1 cellular context compared by ENCODE assay signal in the genomic region with DNA sequence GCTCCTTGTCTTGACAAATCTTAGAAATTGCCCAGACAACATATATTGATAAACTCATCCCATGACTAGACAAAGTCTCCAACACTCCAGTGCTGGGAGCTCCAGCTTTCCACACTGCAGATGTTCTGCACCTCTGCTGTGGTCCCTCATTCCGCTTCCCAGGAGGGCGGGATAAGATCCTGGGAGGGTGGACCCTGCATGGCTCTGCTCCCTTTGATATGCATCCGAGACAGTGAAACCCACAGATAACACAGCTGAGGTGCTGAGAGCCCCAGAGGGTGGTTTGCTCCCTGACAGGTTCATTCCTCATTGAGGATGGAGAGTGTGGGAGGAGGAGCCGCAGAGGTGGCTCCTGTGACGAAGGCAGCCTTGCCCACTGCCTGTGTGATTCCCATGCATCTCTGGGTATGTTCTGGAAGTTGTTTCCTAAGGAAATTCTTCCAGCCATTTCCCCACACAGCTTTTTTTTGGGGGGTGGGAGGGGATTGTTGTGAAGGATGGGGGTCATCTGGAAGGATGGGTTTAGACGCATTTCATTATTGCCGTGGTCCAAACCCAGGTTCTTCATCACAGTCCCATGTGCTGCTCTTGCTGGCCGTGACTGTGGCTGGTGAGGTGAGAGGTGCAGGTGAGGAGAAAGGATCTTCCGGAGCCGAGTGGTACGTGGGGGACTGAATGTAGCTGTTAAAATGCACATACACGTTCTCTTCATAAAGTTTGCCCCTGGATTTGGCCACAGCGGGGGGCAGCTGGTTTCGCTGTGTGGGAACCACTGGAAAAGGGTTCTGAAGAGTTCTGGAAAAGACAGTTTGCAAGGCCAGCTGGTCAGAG.
TF ChIP-seq lines count a peak whose summit lies in the region.

No MANE protein-coding gene starts in this region.

TF ChIP-seq in HEK293, 187 proteins besides CTCF, POLR2A, EP300 and RAD21 (continued from another document):
- TF ChIP-seq ZIC2 (tag by site-specific recombination; IDR thresholded peaks at IDR 0.05) = 0 out of 2 replicates have a peak, but pooled peaks have one; percentile 35
